27 cellular contexts compared by ENCODE assay signal in the genomic region with DNA sequence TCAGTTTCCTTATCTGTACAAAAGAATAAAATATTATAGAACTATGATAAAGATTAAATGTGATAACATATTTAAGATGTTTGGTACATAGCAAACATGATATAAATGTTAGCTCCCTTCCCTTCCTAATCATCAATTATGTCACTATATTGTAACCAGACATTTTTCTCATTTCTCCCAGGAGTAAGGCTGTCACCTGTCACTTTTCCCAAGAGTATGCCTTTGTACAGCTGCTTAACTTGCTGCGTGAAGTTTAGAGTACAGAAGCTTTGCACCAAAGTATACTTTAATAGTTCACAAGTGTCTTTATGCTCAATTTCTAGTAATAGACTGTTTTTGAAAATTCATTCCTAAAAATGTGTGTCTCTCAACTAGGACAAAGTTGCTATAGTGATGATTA.
"Had no signal": no experiment of that assay in that cellular context is flagged by ENCODE, and none has a peak within 500 bp of the region (broad histone marks: within the 10 kb centered on the region; RNA-seq: fewer than 3 reads in every experiment).

No MANE protein-coding gene starts in this region.

- H3K27me3 ChIP-seq: stomach, suprapubic skin, testis, thyroid gland, tibial artery, tibial nerve, transverse colon, upper lobe of left lung, upper lobe of right lung, uterus, vagina had no signal

- FAIRE-seq: urothelium cell line had no signal

- ATAC-seq: stimulated activated effector memory CD8-positive, alpha-beta T cell treated with anti-CD3 and anti-CD28 coated beads, Interleukin-12 subunit alpha, Interleukin-12 subunit beta, amount 100 ng/mL, for 72 hours; stimulated activated memory B cell treated with anti-CD40 and anti-IgM and Interleukin-4, amounts not matched to agents 10 μg/mL and 1 μg/mL and 100 μg/mL, for 72 hours; stimulated activated naive B cell treated with anti-CD40 and anti-IgM and Interleukin-4, amounts not matched to agents 10 μg/mL and 1 μg/mL and 100 μg/mL, for 72 hours; stimulated activated naive CD8-positive, alpha-beta T cell treated with anti-CD3 and anti-CD28 coated beads, Interleukin-15, amount 100 ng/mL, for 72 hours; stimulated activated naive CD8-positive, alpha-beta T cell treated with anti-CD3 and anti-CD28 coated beads, Interleukin-15, Interleukin-2, amounts not matched to agents 100 U/mL and 50 U/mL, for 24 hours; upper lobe of right lung had no signal

- H3K4me1 ChIP-seq: stomach, suprapubic skin, testis, thyroid gland, tibial nerve, transverse colon, upper lobe of left lung, upper lobe of right lung, uterus, vagina had no signal

- H3K27ac ChIP-seq: stomach, suprapubic skin, testis, thoracic aorta, thyroid gland, tibial artery, tibial nerve, transverse colon, upper lobe of left lung, upper lobe of right lung, uterus, vagina had no signal

- H3K4me3 ChIP-seq: stomach, suprapubic skin, testis, thoracic aorta, thyroid gland, tibial artery, tibial nerve, transverse colon, upper lobe of left lung, upper lobe of right lung, uterus, vagina had no signal

- DNase-seq: stimulated activated CD4-positive, alpha-beta T cell treated with anti-CD3 and anti-CD28 coated beads, Interleukin-2, amount 100 ng/mL, for 48 hours; stimulated activated CD4-positive, alpha-beta T cell treated with anti-CD3 and anti-CD28 coated beads, Interleukin-4, amount 100 ng/mL, for 1 hour; stimulated activated CD4-positive, alpha-beta T cell treated with anti-CD3 and anti-CD28 coated beads, Interleukin-4, amount 100 ng/mL, for 24 hours; stimulated activated CD4-positive, alpha-beta T cell treated with anti-CD3 and anti-CD28 coated beads, Interleukin-4, amount 100 ng/mL, for 4 hours; stimulated activated CD8-positive, alpha-beta memory T cell treated with anti-CD3 and anti-CD28 coated beads, Interleukin-4, amount 100 ng/mL, for 48 hours; stimulated activated naive B cell treated with anti-CD40 and anti-IgM and Interleukin-4, amounts not matched to agents 10 μg/mL and 1 μg/mL and 100 μg/mL, for 72 hours; stimulated activated naive CD4-positive, alpha-beta T cell; stimulated activated naive CD4-positive, alpha-beta T cell treated with Interleukin-2 at 50 U/mL for 16 hours; stimulated activated naive CD8-positive, alpha-beta T cell treated with anti-CD3 and anti-CD28 coated beads, Interleukin-15, amount 100 ng/mL, for 72 hours; stimulated activated naive CD8-positive, alpha-beta T cell treated with anti-CD3 and anti-CD28 coated beads, Interleukin-15, Interleukin-2, amounts not matched to agents 100 U/mL and 50 U/mL, for 24 hours; stomach; substantia nigra; testis; thyroid gland; tibial artery; transverse colon; trophoblast cell; upper lobe of left lung; upper lobe of right lung; uterus had no signal

- H3K36me3 ChIP-seq: stomach, suprapubic skin, thoracic aorta, thyroid gland, transverse colon, upper lobe of left lung, upper lobe of right lung, uterus, vagina had no signal

- H3K9me3 ChIP-seq: testis, thyroid gland, transverse colon, uterus, vagina had no signal
